In genomic region chr9:108217601-108218190, GRCh38 we compare ENCODE assay signal across 23 cellular contexts.
"Had no signal": no experiment of that assay in that cellular context is flagged by ENCODE, and none has a peak within 500 bp of the region (broad histone marks: within the 10 kb centered on the region; RNA-seq: fewer than 3 reads in every experiment).

No MANE protein-coding gene starts in this region.

- H3K4me1 ChIP-seq: breast epithelium, uterus had no signal

- H3K27ac Mint-ChIP-seq: activated B cell treated with CpG ODN at 0.5 μM for 24 hours; activated CD8-positive, alpha-beta T cell treated with anti-CD3 and anti-CD28 coated beads for 36 hours; activated naive CD8-positive, alpha-beta T cell treated with anti-CD3 and anti-CD28 coated beads, Interleukin-2, amount 10 ng/mL, durations not matched to agents 7 days and 5 days; activated T-cell treated with anti-CD3 and anti-CD28 coated beads, Interleukin-2, amount 50 U/mL, for 24 hours; activated T-helper 2 cell treated with anti-CD3 and anti-CD28 coated beads, Interferon-gamma antibody, Interleukin-2, Interleukin-4, amounts not matched to agents 10 μg/mL and 5 μg/mL and 100 μg/mL, durations not matched to agents 14 hours and 24 hours and 36 hours; naive thymus-derived CD4-positive, alpha-beta T cell; T-cell had no signal

- ATAC-seq: activated CD8-positive, alpha-beta T cell treated with anti-CD3 and anti-CD28 coated beads for 36 hours; esophagus mucosa; left ventricle myocardium superior; naive thymus-derived CD4-positive, alpha-beta T cell; SK-N-SH treated with all-trans-retinoic acid at 6 μM for 48 hours; T-cell had no signal

- H3K36me3 Mint-ChIP-seq: activated naive CD8-positive, alpha-beta T cell treated with anti-CD3 and anti-CD28 coated beads, Interleukin-2, amount 10 ng/mL, durations not matched to agents 7 days and 5 days; T-cell had no signal

- H3K27me3 ChIP-seq: breast epithelium, tibial nerve, uterus had no signal

- H3K36me3 ChIP-seq: breast epithelium, tibial nerve, uterus had no signal

- H3K27me3 Mint-ChIP-seq: activated CD8-positive, alpha-beta T cell treated with anti-CD3 and anti-CD28 coated beads for 36 hours; activated naive CD8-positive, alpha-beta T cell treated with anti-CD3 and anti-CD28 coated beads, Interleukin-2, amount 10 ng/mL, durations not matched to agents 7 days and 5 days; activated T-cell treated with anti-CD3 and anti-CD28 coated beads, Interleukin-2, amount 50 U/mL, for 24 hours had no signal

- DNase-seq: activated B cell treated with CpG ODN at 0.5 μM for 24 hours; activated CD4-positive, alpha-beta T cell treated with anti-CD3 and anti-CD28 coated beads for 48 hours; activated CD8-positive, alpha-beta T cell treated with anti-CD3 and anti-CD28 coated beads for 36 hours; activated naive CD4-positive, alpha-beta T cell treated with Interleukin-2 at 50 U/mL for 16 hours; activated naive CD8-positive, alpha-beta T cell treated with anti-CD3 and anti-CD28 coated beads, Interleukin-2, amount 10 ng/mL, durations not matched to agents 7 days and 5 days; activated T-cell treated with anti-CD3 and anti-CD28 coated beads, Interleukin-2, amount 50 U/mL, for 24 hours; cerebellar nuclear complex; cortex of kidney; foreskin melanocyte; head of caudate nucleus; left ventricle myocardium superior; naive thymus-derived CD4-positive, alpha-beta T cell; stimulated activated CD4-positive, alpha-beta T cell treated with anti-CD3 and anti-CD28 coated beads, Interleukin-12 subunit alpha, Interleukin-12 subunit beta, amount 100 ng/mL, for 4 hours; stimulated activated CD4-positive, alpha-beta T cell treated with anti-CD3 and anti-CD28 coated beads, Interleukin-1b, Interleukin-23, amount 100 ng/mL, for 48 hours; stimulated activated naive CD4-positive, alpha-beta T cell treated with Interleukin-2 at 50 U/mL for 16 hours; substantia nigra; T-cell; uterus had no signal

- H3K9me3 Mint-ChIP-seq: activated B cell treated with CpG ODN at 0.5 μM for 24 hours had no signal

- H3K4me3 ChIP-seq: breast epithelium, tibial nerve, uterus had no signal

- H3K4me3 Mint-ChIP-seq: activated B cell treated with CpG ODN at 0.5 μM for 24 hours; activated CD8-positive, alpha-beta T cell treated with anti-CD3 and anti-CD28 coated beads for 36 hours; activated naive CD8-positive, alpha-beta T cell treated with anti-CD3 and anti-CD28 coated beads, Interleukin-2, amount 10 ng/mL, durations not matched to agents 7 days and 5 days; activated T-cell treated with anti-CD3 and anti-CD28 coated beads, Interleukin-2, amount 50 U/mL, for 24 hours; naive thymus-derived CD4-positive, alpha-beta T cell; T-cell had no signal

- H3K27ac ChIP-seq: breast epithelium, tibial nerve, uterus had no signal

- H3K4me1 Mint-ChIP-seq: activated naive CD8-positive, alpha-beta T cell treated with anti-CD3 and anti-CD28 coated beads, Interleukin-2, amount 10 ng/mL, durations not matched to agents 7 days and 5 days; T-cell had no signal

- H3K9me3 ChIP-seq: breast epithelium, tibial nerve, uterus had no signal
